In the genomic region with DNA sequence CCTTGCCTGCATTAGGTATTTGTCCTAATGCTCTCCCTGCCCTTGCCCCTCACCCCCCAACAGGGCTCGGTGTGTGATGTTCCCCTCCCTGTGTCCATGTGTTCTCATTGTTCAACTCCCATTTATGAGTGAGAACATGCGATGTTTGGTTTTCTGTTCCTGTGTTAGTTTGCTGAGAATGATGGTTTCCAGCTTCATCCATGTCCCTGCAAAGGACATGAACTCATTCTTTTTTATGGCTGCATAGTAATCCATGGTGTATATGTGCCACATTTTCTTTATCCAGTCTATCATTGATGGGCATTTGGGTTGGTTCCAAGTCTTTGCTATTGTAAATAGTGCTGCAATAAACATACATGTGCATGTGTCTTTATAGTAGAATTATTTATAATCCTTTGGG, we compare ENCODE assay signal across 3 cellular contexts. TPM values are rescaled to one million over a fixed set of nuclear protein-coding genes. Genes with fewer than 3 reads are reported as not detected.
"Had no signal": no experiment of that assay in that cellular context is flagged by ENCODE, and none has a peak within 500 bp of the region (broad histone marks: within the 10 kb centered on the region; RNA-seq: fewer than 3 reads in every experiment).

No MANE protein-coding gene starts in this region.

RNA-seq across cellular contexts. Expression of a gene that starts 11.0 kb away (rescaled TPM):
- total RNA-seq: OCI-LY7, Right ventricle myocardium inferior, Right ventricle myocardium superior had no signal
